ENCODE assay signal across 13 cellular contexts in genomic region chr12:93461503-93461902, GRCh38.
"Had no signal": no experiment of that assay in that cellular context is flagged by ENCODE, and none has a peak within 500 bp of the region (broad histone marks: within the 10 kb centered on the region; RNA-seq: fewer than 3 reads in every experiment).

No MANE protein-coding gene starts in this region.

- H3K27ac Mint-ChIP-seq: activated naive CD8-positive, alpha-beta T cell treated with anti-CD3 and anti-CD28 coated beads, Interleukin-2, amount 10 ng/mL, durations not matched to agents 7 days and 5 days; endodermal cell; natural killer cell; stimulated activated memory B cell treated with anti-CD40 and anti-IgM and Interleukin-4, amounts not matched to agents 10 μg/mL and 1 μg/mL and 100 μg/mL, for 72 hours had no signal

- H3K27me3 Mint-ChIP-seq: stimulated activated memory B cell treated with anti-CD40 and anti-IgM and Interleukin-4, amounts not matched to agents 10 μg/mL and 1 μg/mL and 100 μg/mL, for 72 hours had no signal

- H3K9me3 Mint-ChIP-seq: activated naive CD8-positive, alpha-beta T cell treated with anti-CD3 and anti-CD28 coated beads, Interleukin-2, amount 10 ng/mL, durations not matched to agents 7 days and 5 days; activated T-cell treated with anti-CD3 and anti-CD28 coated beads, Interleukin-2, amount 50 U/mL, for 4 hours; endodermal cell; natural killer cell; stimulated activated memory B cell treated with anti-CD40 and anti-IgM and Interleukin-4, amounts not matched to agents 10 μg/mL and 1 μg/mL and 100 μg/mL, for 72 hours had no signal

- ATAC-seq: activated CD4-positive, CD25-positive, alpha-beta regulatory T cell treated with anti-CD3 and anti-CD28 coated beads, Interleukin-2, amount 50 U/mL, for 24 hours; activated T-cell treated with anti-CD3 and anti-CD28 coated beads, Interleukin-2, amount 50 U/mL, for 4 hours; mucosa of descending colon; natural killer cell; stimulated activated memory B cell treated with anti-CD40 and anti-IgM and Interleukin-4, amounts not matched to agents 10 μg/mL and 1 μg/mL and 100 μg/mL, for 72 hours had no signal

- H3K4me1 ChIP-seq: right atrium auricular region, tibial artery had no signal

- H3K4me3 Mint-ChIP-seq: activated naive CD8-positive, alpha-beta T cell treated with anti-CD3 and anti-CD28 coated beads, Interleukin-2, amount 10 ng/mL, durations not matched to agents 7 days and 5 days; activated T-cell treated with anti-CD3 and anti-CD28 coated beads, Interleukin-2, amount 50 U/mL, for 4 hours; endodermal cell; natural killer cell; stimulated activated memory B cell treated with anti-CD40 and anti-IgM and Interleukin-4, amounts not matched to agents 10 μg/mL and 1 μg/mL and 100 μg/mL, for 72 hours had no signal

- H3K4me1 Mint-ChIP-seq: endodermal cell, natural killer cell had no signal

- H3K27me3 ChIP-seq: right atrium auricular region, tibial artery had no signal

- H3K9me3 ChIP-seq: mucosa of descending colon, right atrium auricular region, tibial artery had no signal

- H3K36me3 Mint-ChIP-seq: activated naive CD8-positive, alpha-beta T cell treated with anti-CD3 and anti-CD28 coated beads, Interleukin-2, amount 10 ng/mL, durations not matched to agents 7 days and 5 days; natural killer cell; stimulated activated memory B cell treated with anti-CD40 and anti-IgM and Interleukin-4, amounts not matched to agents 10 μg/mL and 1 μg/mL and 100 μg/mL, for 72 hours had no signal

- H3K36me3 ChIP-seq: right atrium auricular region, tibial artery had no signal

- DNase-seq: activated gamma-delta T cell; activated naive CD8-positive, alpha-beta T cell treated with anti-CD3 and anti-CD28 coated beads, Interleukin-2, amount 10 ng/mL, durations not matched to agents 7 days and 5 days; activated T-cell treated with anti-CD3 and anti-CD28 coated beads, Interleukin-2, amount 50 U/mL, for 4 hours; anterior cingulate cortex; mucosa of descending colon; natural killer cell; nucleus accumbens; tibial artery had no signal

- H3K4me3 ChIP-seq: mucosa of descending colon, right atrium auricular region, smooth muscle cell, tibial artery had no signal

- H3K27ac ChIP-seq: right atrium auricular region, tibial artery had no signal
